ENCODE assay signal across 8 cellular contexts in genomic region chr17:2394775-2395191, GRCh38. TPM values are rescaled to one million over a fixed set of nuclear protein-coding genes. Genes with fewer than 3 reads are reported as not detected.
A peak's percentile ranks its signal among the peaks of the same experiment; 100 is the strongest.
DNase-seq lines count a peak whose midpoint lies in the region; ATAC-seq and TF ChIP-seq lines count a peak whose summit lies in the region.

No MANE protein-coding gene starts in this region.

- 82 to 86% methylated on average over 6 to 16 of the region's 16 CpGs for WGBS in body of pancreas, 2 donors
- 92% methylated on average over 16 of the region's 16 CpGs for WGBS in mesenchymal stem cell

- H3K9me3 ChIP-seq in body of pancreas (no peaks in the 10 kb centered on the region), mesenchymal stem cell (ENCODE audit: control insufficient read depth, low read length) (no peaks in the 10 kb centered on the region)

- H2AK5ac ChIP-seq in mesenchymal stem cell (ENCODE audit: low read length, severe bottlenecking) = no peak overlapping the region

- H4K8ac ChIP-seq in mesenchymal stem cell (ENCODE audit: low read length) = peak overlapping the region; percentile 35

- peak overlapping the region in 1 of 2 experiments; percentile 20 for H3K4ac ChIP-seq in mesenchymal stem cell (ENCODE audit: low read depth in 1 of 2, low read length in 2 of 2)

- peaks cover 45% of the 10 kb centered on the region for H3K4me1 Mint-ChIP-seq in T-helper 2 cell treated with Interferon-gamma antibody and Interleukin-4, amounts not matched to agents 5 μg/mL and 100 μg/mL, for 36 hours (ENCODE audit: low read depth)

- peaks cover 28% of the 10 kb centered on the region for H3K79me1 ChIP-seq in mesenchymal stem cell (replicated peaks; ENCODE audit: low read length, poor library complexity, severe bottlenecking)

- H3K4me1 ChIP-seq in body of pancreas = peaks cover 66% of the 10 kb centered on the region
- H3K4me1 ChIP-seq in mesenchymal stem cell (ENCODE audit: control insufficient read depth, insufficient read depth, low read depth, low read length) = peaks cover 59% of the 10 kb centered on the region

- peaks cover 6% of the 10 kb centered on the region for H3K36me3 Mint-ChIP-seq in T-helper 2 cell treated with Interferon-gamma antibody and Interleukin-4, amounts not matched to agents 5 μg/mL and 100 μg/mL, for 36 hours (ENCODE audit: low read depth)

- ATAC-seq in body of pancreas = no peak

- TF ChIP-seq CTCF in body of pancreas (IDR thresholded peaks at IDR 0.05) = no peak

- DNase-seq in T-helper 2 cell treated with Interferon-gamma antibody and Interleukin-4, amounts not matched to agents 5 μg/mL and 100 μg/mL, for 36 hours (ENCODE audit: low spot score) = no peak
- DNase-seq in T-helper 2 cell (no peak), body of pancreas (no peak), mesenchymal stem cell (no peak), SKM-1 treated with dmso at 0.1 percent for 144 hours (lab: John Stamatoyannopoulos, UW; ENCODE audit: unreplicated experiment) (no peak), NCI-H1092 treated with DMSO at 0.1 percent for 48 hours (lab: John Stamatoyannopoulos, UW) (no peak), amniotic stem cell (lab: John Stamatoyannopoulos, UW) (no peak)

- H2BK5ac ChIP-seq in mesenchymal stem cell (ENCODE audit: low read depth, low read length, poor library complexity, severe bottlenecking) = no peak overlapping the region

- peak overlapping the region; percentile 30 for H2BK120ac ChIP-seq in mesenchymal stem cell (ENCODE audit: low read depth, low read length)

- H3K27ac Mint-ChIP-seq in T-helper 2 cell treated with Interferon-gamma antibody and Interleukin-4, amounts not matched to agents 5 μg/mL and 100 μg/mL, for 36 hours = no peak overlapping the region

- H3K23ac ChIP-seq in mesenchymal stem cell (ENCODE audit: low read length in 2 of 2) = no peak overlapping the region

- H3K4me3 ChIP-seq in body of pancreas (no peak overlapping the region), mesenchymal stem cell (ENCODE audit: insufficient read depth in 1 of 2, low read depth in 1 of 2, low read length in 2 of 2) (no peak overlapping the region)

- H3K27me3 ChIP-seq in body of pancreas (no peaks in the 10 kb centered on the region), mesenchymal stem cell (ENCODE audit: control insufficient read depth in 1 of 2, insufficient read depth in 1 of 2, low read length in 2 of 2) (no peaks in the 10 kb centered on the region)

- H3K27me3 Mint-ChIP-seq in T-helper 2 cell treated with Interferon-gamma antibody and Interleukin-4, amounts not matched to agents 5 μg/mL and 100 μg/mL, for 36 hours (ENCODE audit: low read depth) = no peaks in the 10 kb centered on the region

- H4K91ac ChIP-seq in mesenchymal stem cell (ENCODE audit: low read length) = peak overlapping the region; percentile 76

- H3K27ac ChIP-seq in body of pancreas (peak overlapping the region; percentile 93 to 100 (median 98)), mesenchymal stem cell (ENCODE audit: low read length, poor library complexity, severe bottlenecking) (no peak overlapping the region), temporal lobe (ENCODE audit: low read depth, low read length) (peak overlapping the region; percentile 74)

- H3K18ac ChIP-seq in mesenchymal stem cell (ENCODE audit: low read depth in 1 of 2, low read length in 2 of 2) = peak overlapping the region in 1 of 2 experiments; percentile 73

- H3K9me3 Mint-ChIP-seq in T-helper 2 cell treated with Interferon-gamma antibody and Interleukin-4, amounts not matched to agents 5 μg/mL and 100 μg/mL, for 36 hours = no peaks in the 10 kb centered on the region

- peak overlapping the region; percentile 72 for H3K9ac ChIP-seq in mesenchymal stem cell (ENCODE audit: low read length)

- TF ChIP-seq POLR2A in body of pancreas (IDR thresholded peaks at IDR 0.05) = no peak

- intact Hi-C loops in body of pancreas (cut with DNase I) = no loop called here

- no peaks in the 10 kb centered on the region for H3K36me3 ChIP-seq in body of pancreas (replicated peaks in 1 of 2; ENCODE audit: insufficient read depth in 1 of 2, low read depth in 2 of 2)
- peaks cover 6 to 23% of the 10 kb centered on the region in 2 experiments for H3K36me3 ChIP-seq in mesenchymal stem cell (ENCODE audit: control insufficient read depth in 1 of 2, insufficient read depth in 2 of 2, low read depth in 1 of 2, low read length in 2 of 2)

- peak overlapping the region; percentile 32 for H3K4me3 Mint-ChIP-seq in T-helper 2 cell treated with Interferon-gamma antibody and Interleukin-4, amounts not matched to agents 5 μg/mL and 100 μg/mL, for 36 hours

- peak overlapping the region; percentile 73 for H2BK15ac ChIP-seq in mesenchymal stem cell (ENCODE audit: low read depth, poor library complexity, severe bottlenecking)

- H2AFZ ChIP-seq in mesenchymal stem cell (ENCODE audit: low read depth, low read length) = no peak overlapping the region

- no peak overlapping the region for H3K4me2 ChIP-seq in mesenchymal stem cell (ENCODE audit: low read length, poor library complexity, severe bottlenecking)

- H2BK12ac ChIP-seq in mesenchymal stem cell (ENCODE audit: low read length in 2 of 2) = peak overlapping the region; percentile 83 to 85

- no peak overlapping the region for H3K14ac ChIP-seq in mesenchymal stem cell (ENCODE audit: low read length in 2 of 2)

RNA-seq across cellular contexts. Expression of gene MNT, which starts 6.1 kb away (rescaled TPM):
- total RNA-seq in body of pancreas = 10 to 100 TPM in 1 of 2 donors, 1 to 10 TPM in 1; 5.4 to 12.2 TPM
- 21.1 TPM for polyA plus RNA-seq in mesenchymal stem cell (2013, experiment 1 of 2)
- polyA plus RNA-seq in mesenchymal stem cell (2013, experiment 2 of 2) = 19.7 TPM
- total RNA-seq in temporal lobe = 10.6 TPM

RNA-seq across cellular contexts. Expression of gene SGSM2, which starts 57.5 kb away (rescaled TPM):
- total RNA-seq in body of pancreas = 10 to 100 TPM; 32.7 to 77.5 TPM
- polyA plus RNA-seq in mesenchymal stem cell (2013, experiment 1 of 2) = 39.7 TPM
- 36.3 TPM for polyA plus RNA-seq in mesenchymal stem cell (2013, experiment 2 of 2)
- 49.7 TPM for total RNA-seq in temporal lobe

RNA-seq across cellular contexts. Expression of gene TSR1, which starts 58.5 kb away (rescaled TPM):
- total RNA-seq in body of pancreas = 10 to 100 TPM; 24.9 to 59.3 TPM
- polyA plus RNA-seq in mesenchymal stem cell (2013, experiment 1 of 2) = 13.3 TPM
- 12.6 TPM for polyA plus RNA-seq in mesenchymal stem cell (2013, experiment 2 of 2)
- 28.0 TPM for total RNA-seq in temporal lobe
